8 cellular contexts compared by ENCODE assay signal in genomic region chr3:12483364-12483763, GRCh38. TPM values are rescaled to one million over a fixed set of nuclear protein-coding genes. Genes with fewer than 3 reads are reported as not detected.
DNase-seq lines count a peak whose midpoint lies in the region; ATAC-seq and TF ChIP-seq lines count a peak whose summit lies in the region.

No MANE protein-coding gene starts in this region.

- no peak overlapping the region for H2AFZ ChIP-seq in fibroblast of lung (ENCODE audit: low read length)

- no peak for DNase-seq in T-helper 1 cell
- peak; percentile 46 for DNase-seq in RPMI8226
- DNase-seq in fibroblast of lung (ENCODE audit: low read depth in 2 of 2): peak; percentile 8 to 42
- no peak for DNase-seq in spleen
- DNase-seq in activated CD4-positive, alpha-beta T cell treated with anti-CD3 and anti-CD28 coated beads, Interleukin-2, amount 50 U/mL, for 4 hours: no peak

- TF ChIP-seq CTCF in fibroblast of lung (conservative IDR thresholded peaks at IDR 0.05 in 1 of 2, IDR thresholded peaks at IDR 0.05 in 1 of 2; ENCODE audit: low read depth in 1 of 2, low read length in 2 of 2) (no peak), spleen (IDR thresholded peaks at IDR 0.05 in 8 of 11, conservative IDR thresholded peaks at IDR 0.05 in 3 of 11) (no peak)

- H4K20me1 ChIP-seq in fibroblast of lung (ENCODE audit: control insufficient read depth, extremely low read depth, insufficient read depth, low read length): no peaks in the 10 kb centered on the region

- H3K27ac ChIP-seq in fibroblast of lung (ENCODE audit: insufficient read depth, low read length) (no peak overlapping the region), spleen (peak overlapping the region in 7 of 8 donors; percentile 48 to 89 (median 82))

- H3K27me3 Mint-ChIP-seq in T-helper 1 cell treated with Interleukin-12 subunit alpha and Interleukin-12 subunit beta and Interleukin-4 antibody, amounts not matched to agents 30 μg/mL and 1 μg/mL, for 36 hours (ENCODE audit: low read depth): no peaks in the 10 kb centered on the region

- peak overlapping the region; percentile 94 for H3K4me2 ChIP-seq in fibroblast of lung (ENCODE audit: extremely low read depth, insufficient read depth, low read length)

- H3K36me3 ChIP-seq in fibroblast of lung (ENCODE audit: control insufficient read depth, insufficient read depth, low read length): no peaks in the 10 kb centered on the region
- no peaks in the 10 kb centered on the region for H3K36me3 ChIP-seq in spleen

- H3K4me1 Mint-ChIP-seq in T-helper 1 cell treated with Interleukin-12 subunit alpha and Interleukin-12 subunit beta and Interleukin-4 antibody, amounts not matched to agents 30 μg/mL and 1 μg/mL, for 36 hours (ENCODE audit: low read depth): peaks cover 22% of the 10 kb centered on the region

- H3K79me2 ChIP-seq in fibroblast of lung (ENCODE audit: control insufficient read depth, insufficient read depth, low read length): peaks cover 2% of the 10 kb centered on the region

- H3K4me1 ChIP-seq in fibroblast of lung (ENCODE audit: control insufficient read depth, extremely low read depth, insufficient read depth, low read length) (peaks cover 9% of the 10 kb centered on the region), spleen (peaks cover 16 to 59% (median 40%) of the 10 kb centered on the region in 6 donors)

- H3K27ac Mint-ChIP-seq in T-helper 1 cell treated with Interleukin-12 subunit alpha and Interleukin-12 subunit beta and Interleukin-4 antibody, amounts not matched to agents 30 μg/mL and 1 μg/mL, for 36 hours: peak overlapping the region; percentile 91

- H3K9me3 Mint-ChIP-seq in T-helper 1 cell treated with Interleukin-12 subunit alpha and Interleukin-12 subunit beta and Interleukin-4 antibody, amounts not matched to agents 30 μg/mL and 1 μg/mL, for 36 hours: no peaks in the 10 kb centered on the region

- intact Hi-C loops in spleen (cut with DNase I; ENCODE audit: low total_unique reads): loop anchor here (10.0 kb wide), 1 partner anchor 71 kb away; the partner anchor contains the start of gene MKRN2

- H3K36me3 Mint-ChIP-seq in T-helper 1 cell treated with Interleukin-12 subunit alpha and Interleukin-12 subunit beta and Interleukin-4 antibody, amounts not matched to agents 30 μg/mL and 1 μg/mL, for 36 hours (ENCODE audit: low read depth): no peaks in the 10 kb centered on the region

- H3K9me3 ChIP-seq in fibroblast of lung (ENCODE audit: control insufficient read depth, insufficient read depth, low read depth, low read length): no peaks in the 10 kb centered on the region
- no peaks in the 10 kb centered on the region for H3K9me3 ChIP-seq in spleen

- no peak for TF ChIP-seq POLR2A in spleen (IDR thresholded peaks at IDR 0.05)

- H3K4me3 ChIP-seq in fibroblast of lung (replicated peaks in 1 of 4; ENCODE audit: control extremely low read depth in 1 of 4, insufficient read depth in 1 of 4, low read depth in 3 of 4, low read length in 4 of 4) (peak overlapping the region in 3 of 4 experiments; percentile 43 to 86 (median 61)), spleen (peak overlapping the region in 4 of 8 donors; percentile 90 to 96 (median 94))

- no peak overlapping the region for H3K9ac ChIP-seq in fibroblast of lung (ENCODE audit: insufficient read depth, low read length)

- H3K27me3 ChIP-seq in fibroblast of lung (ENCODE audit: control insufficient read depth, insufficient read depth, low read length) (no peaks in the 10 kb centered on the region), spleen (replicated peaks in 1 of 7) (no peaks in the 10 kb centered on the region)

- WGBS in spleen, 5 donors: 63 to 72% (median 66%) methylated on average over 2 of the region's 2 CpGs

- ATAC-seq in GM19467 (IDR thresholded peaks at IDR 0.05; ENCODE audit: unreplicated experiment) (no peak), HG03025 (IDR thresholded peaks at IDR 0.05; ENCODE audit: low FRiP score, unreplicated experiment) (no peak)

- H3K4me3 Mint-ChIP-seq in T-helper 1 cell treated with Interleukin-12 subunit alpha and Interleukin-12 subunit beta and Interleukin-4 antibody, amounts not matched to agents 30 μg/mL and 1 μg/mL, for 36 hours: peak overlapping the region; percentile 95

RNA-seq across cellular contexts. Expression of gene TSEN2, which starts 0.9 kb away (rescaled TPM):
- 14.4 and 15.7 TPM in 2 replicates for total RNA-seq in fibroblast of lung
- polyA plus RNA-seq in fibroblast of lung: 9.8 and 12.3 TPM in 2 replicates
- polyA plus RNA-seq in fibroblast of lung (2012): 8.7 and 11.6 TPM in 2 replicates
- 2.8 and 2.9 TPM in 2 replicates for polyA minus RNA-seq in fibroblast of lung (ENCODE audit: low replicate concordance)
- 10 to 100 TPM; 10.6 to 21.5 (median 17.8) TPM for total RNA-seq in spleen
- 10 to 100 TPM; 12.6 to 14.3 (median 13.2) TPM for polyA plus RNA-seq in spleen

Comparison
In these comparisons a context has a peak if more than half of its experiments do, and no peak if none do; other contexts are left out.
1. DNase-seq: peak in RPMI8226 (single experiment) and fibroblast of lung (2 of 2); none in T-helper 1 cell (0 of 5), spleen (single experiment) and activated CD4-positive, alpha-beta T cell treated with anti-CD3 and anti-CD28 coated beads, Interleukin-2, amount 50 U/mL, for 4 hours (0 of 2).